Comparison of ENCODE assay signal across 11 cellular contexts in genomic region chr20:51712501-51713212, GRCh38. TPM values are rescaled to one million over a fixed set of nuclear protein-coding genes. Genes with fewer than 3 reads are reported as not detected.
A peak's percentile ranks its signal among the peaks of the same experiment; 100 is the strongest.
DNase-seq lines count a peak whose midpoint lies in the region; ATAC-seq and TF ChIP-seq lines count a peak whose summit lies in the region.
"Had no signal": no experiment of that assay in that cellular context is flagged by ENCODE, and none has a peak within 500 bp of the region (broad histone marks: within the 10 kb centered on the region; RNA-seq: fewer than 3 reads in every experiment).

No MANE protein-coding gene starts in this region.

- peak overlapping the region in 1 of 2 experiments; percentile 83 for H3K14ac ChIP-seq in mesenchymal stem cell (ENCODE audit: low read length in 2 of 2)

- no peak overlapping the region for H3K9ac ChIP-seq in HUES64 (ENCODE audit: low read depth, low read length)
- no peak overlapping the region for H3K9ac ChIP-seq in mesenchymal stem cell (ENCODE audit: low read length)

- no peaks in the 10 kb centered on the region for H3K36me3 ChIP-seq in HUES64 (ENCODE audit: insufficient read depth, low read length)
- H3K36me3 ChIP-seq in mesenchymal stem cell (ENCODE audit: control insufficient read depth in 1 of 2, insufficient read depth in 2 of 2, low read depth in 1 of 2, low read length in 2 of 2), result peaks cover 6 to 52% of the 10 kb centered on the region in 2 experiments

- H2AK5ac ChIP-seq in mesenchymal stem cell (ENCODE audit: low read length, severe bottlenecking), result peak overlapping the region; percentile 53

- peak; percentile 71 for TF ChIP-seq CTCF in cardiac fibroblast (IDR thresholded peaks at IDR 0.05; ENCODE audit: low read depth, low read length)

- H3K27me3 ChIP-seq in HUES64 (ENCODE audit: insufficient read depth, low read length) (no peaks in the 10 kb centered on the region), mesenchymal stem cell (ENCODE audit: control insufficient read depth in 1 of 2, insufficient read depth in 1 of 2, low read length in 2 of 2) (no peaks in the 10 kb centered on the region)

- no peak overlapping the region for H2BK120ac ChIP-seq in mesenchymal stem cell (ENCODE audit: low read depth, low read length)

- H2BK12ac ChIP-seq in mesenchymal stem cell (ENCODE audit: low read length in 2 of 2), result peak overlapping the region in 1 of 2 experiments; percentile 21

- H3K9me3 ChIP-seq in HUES64 (ENCODE audit: insufficient read depth, low read depth, low read length) (no peaks in the 10 kb centered on the region), mesenchymal stem cell (ENCODE audit: control insufficient read depth, low read length) (no peaks in the 10 kb centered on the region)

- H3K4me3 ChIP-seq in HUES64 (ENCODE audit: low read length) (no peak overlapping the region), cardiac fibroblast (replicated peaks in 1 of 2; ENCODE audit: low read depth in 2 of 2, low read length in 2 of 2) (no peak overlapping the region), mesenchymal stem cell (ENCODE audit: insufficient read depth in 1 of 2, low read depth in 1 of 2, low read length in 2 of 2) (no peak overlapping the region)

- WGBS in HUES64, result 74% methylated on average over 24 of the region's 24 CpGs
- 80% methylated on average over 24 of the region's 24 CpGs for WGBS in mesenchymal stem cell

- peak; percentile 17 for DNase-seq in AG08395 (ENCODE audit: low spot score)
- DNase-seq in cardiac fibroblast (ENCODE audit: low read depth in 2 of 2), result peak; percentile 49 to 58
- peak; percentile 30 for DNase-seq in mesenchymal stem cell
- DNase-seq in NCI-H1092 (lab: John Stamatoyannopoulos, UW), result no peak
- DNase-seq in activated T-cell treated with anti-CD3 and anti-CD28 coated beads for 4 hours, result no peak
- DNase-seq: activated CD8-positive, alpha-beta T cell treated with anti-CD3 and anti-CD28 coated beads for 36 hours; DMS153 had no signal

- peak overlapping the region in 1 of 2 experiments; percentile 88 for H3K18ac ChIP-seq in mesenchymal stem cell (ENCODE audit: low read depth in 1 of 2, low read length in 2 of 2)

- peak overlapping the region; percentile 58; the same call in 1 of the 2 replicates for H3K27ac ChIP-seq in HUES64 (ENCODE audit: low read depth, low read length)
- no peak overlapping the region for H3K27ac ChIP-seq in mesenchymal stem cell (ENCODE audit: low read length, poor library complexity, severe bottlenecking)

- no peak overlapping the region for H3K4me2 ChIP-seq in mesenchymal stem cell (ENCODE audit: low read length, poor library complexity, severe bottlenecking)

- peaks cover 12% of the 10 kb centered on the region for H3K79me1 ChIP-seq in mesenchymal stem cell (replicated peaks; ENCODE audit: low read length, poor library complexity, severe bottlenecking)

- peak overlapping the region; percentile 69 for H4K91ac ChIP-seq in mesenchymal stem cell (ENCODE audit: low read length)

- no peak for ATAC-seq in GM18867 (IDR thresholded peaks at IDR 0.05; ENCODE audit: unreplicated experiment)
- no peak for ATAC-seq in GM21717 (IDR thresholded peaks at IDR 0.05; ENCODE audit: unreplicated experiment)
- ATAC-seq: activated CD8-positive, alpha-beta T cell treated with anti-CD3 and anti-CD28 coated beads for 36 hours; esophagus mucosa had no signal

- no peak overlapping the region for H2BK5ac ChIP-seq in mesenchymal stem cell (ENCODE audit: low read depth, low read length, poor library complexity, severe bottlenecking)

- H4K8ac ChIP-seq in mesenchymal stem cell (ENCODE audit: low read length), result peak overlapping the region; percentile 51

- H3K4me1 ChIP-seq in HUES64 (ENCODE audit: insufficient read depth, low read length) (peaks cover 30% of the 10 kb centered on the region), mesenchymal stem cell (ENCODE audit: control insufficient read depth, insufficient read depth, low read depth, low read length) (peaks cover 6% of the 10 kb centered on the region)

- no peak overlapping the region for H2BK15ac ChIP-seq in mesenchymal stem cell (ENCODE audit: low read depth, poor library complexity, severe bottlenecking)

- peak overlapping the region in 1 of 2 experiments; percentile 79 for H3K23ac ChIP-seq in mesenchymal stem cell (ENCODE audit: low read length in 2 of 2)

- H2AFZ ChIP-seq in mesenchymal stem cell (ENCODE audit: low read depth, low read length), result no peak overlapping the region

- no peak overlapping the region for H3K4ac ChIP-seq in mesenchymal stem cell (ENCODE audit: low read depth in 1 of 2, low read length in 2 of 2)

RNA-seq across cellular contexts. Expression of gene ATP9A, which starts 55.5 kb away (rescaled TPM):
- 3.9 TPM for polyA plus RNA-seq in HUES64 (2013, experiment 1 of 2)
- 5.2 TPM for polyA plus RNA-seq in HUES64 (2013, experiment 2 of 2)
- polyA plus RNA-seq in mesenchymal stem cell (2013, experiment 1 of 2), result 17.9 TPM
- 17.4 TPM for polyA plus RNA-seq in mesenchymal stem cell (2013, experiment 2 of 2)

Comparison
In these comparisons a context has a peak if more than half of its experiments do, and no peak if none do; other contexts are left out.
1. DNase-seq: peak in AG08395 (single experiment), cardiac fibroblast (2 of 2) and mesenchymal stem cell (single experiment); none in NCI-H1092 (single experiment) and activated T-cell treated with anti-CD3 and anti-CD28 coated beads for 4 hours (single experiment).